Comparison of ENCODE assay signal across 21 cellular contexts in genomic region chr19:4922530-4923378, GRCh38. TPM values are rescaled to one million over a fixed set of nuclear protein-coding genes. Genes with fewer than 3 reads are reported as not detected.
DNase-seq lines count a peak whose midpoint lies in the region; ATAC-seq and TF ChIP-seq lines count a peak whose summit lies in the region.
"Had no signal": no experiment of that assay in that cellular context is flagged by ENCODE, and none has a peak within 500 bp of the region (broad histone marks: within the 10 kb centered on the region; RNA-seq: fewer than 3 reads in every experiment).

No MANE protein-coding gene starts in this region.

- POLR2A ChIA-PET in HEK293 (lab: Yijun Ruan, JAX) = no interaction called here

- peaks cover 0 to 1% (median 0%) of the 10 kb centered on the region in 3 donors for H3K27me3 Mint-ChIP-seq in CD14-positive monocyte (ENCODE audit: low read depth in 3 of 3)
- H3K27me3 Mint-ChIP-seq in mesothelial cell of epicardium (ENCODE audit: low read depth) = no peaks in the 10 kb centered on the region
- peaks cover 0 to 2% (median 1%) of the 10 kb centered on the region in 3 donors for H3K27me3 Mint-ChIP-seq in immature natural killer cell (ENCODE audit: low read depth in 3 of 3)
- H3K27me3 Mint-ChIP-seq: activated B cell treated with CpG ODN at 0.5 μM for 24 hours; activated naive CD8-positive, alpha-beta T cell; B cell had no signal

- no peaks in the 10 kb centered on the region for H3K27me3 ChIP-seq in WERI-Rb-1 (ENCODE audit: insufficient read depth, low read depth, severe bottlenecking)

- TF ChIP-seq CTCF in CD14-positive monocyte (IDR thresholded peaks at IDR 0.05) (no peak), HEK293 (tag by site-specific recombination; IDR thresholded peaks at IDR 0.05) (no peak), WERI-Rb-1 (IDR thresholded peaks at IDR 0.05; ENCODE audit: low read depth, low read length) (no peak), mesothelial cell of epicardium (IDR thresholded peaks at IDR 0.05; ENCODE audit: unreplicated experiment) (no peak), mucosa of descending colon (IDR thresholded peaks at IDR 0.05) (no peak)

- intact Hi-C loops in CD14-positive monocyte (cut with micrococcal nuclease) = no loop called here
- intact Hi-C loops in mucosa of descending colon (cut with DNase I, micrococcal nuclease) = no loop called here

- H3K27ac Mint-ChIP-seq in CD14-positive monocyte = peak overlapping the region in 6 of 7 donors; percentile 22 to 81 (median 58)
- peak overlapping the region; percentile 47 for H3K27ac Mint-ChIP-seq in mesothelial cell of epicardium
- peak overlapping the region in 2 of 6 donors; percentile 15 to 21 for H3K27ac Mint-ChIP-seq in immature natural killer cell
- H3K27ac Mint-ChIP-seq: activated B cell treated with CpG ODN at 0.5 μM for 24 hours; activated naive CD8-positive, alpha-beta T cell; B cell; GM23338 had no signal

- ATAC-seq in mucosa of descending colon = no peak
- ATAC-seq: GM23338 had no signal

- CTCF ChIA-PET in HEK293 (lab: Yijun Ruan, JAX) = no interaction called here

- H3K9me3 Mint-ChIP-seq in CD14-positive monocyte (peaks cover 0 to 2% (median 0%) of the 10 kb centered on the region in 7 donors), mesothelial cell of epicardium (no peaks in the 10 kb centered on the region), immature natural killer cell (no peaks in the 10 kb centered on the region)
- H3K9me3 Mint-ChIP-seq: activated B cell treated with CpG ODN at 0.5 μM for 24 hours, GM23338 had no signal

- H3K4me1 ChIP-seq in HEK293 (ENCODE audit: control insufficient read depth, insufficient read depth, low read length) (no peaks in the 10 kb centered on the region), mucosa of descending colon (ENCODE audit: low read depth) (no peaks in the 10 kb centered on the region)

- H3K4me3 Mint-ChIP-seq in CD14-positive monocyte = peak overlapping the region; percentile 26 to 41
- H3K4me3 Mint-ChIP-seq in mesothelial cell of epicardium = no peak overlapping the region
- H3K4me3 Mint-ChIP-seq in immature natural killer cell = no peak overlapping the region
- H3K4me3 Mint-ChIP-seq: activated B cell treated with CpG ODN at 0.5 μM for 24 hours; activated naive CD8-positive, alpha-beta T cell; B cell; GM23338 had no signal

- no peak for DNase-seq in CD14-positive monocyte (ENCODE audit: low spot score)
- DNase-seq in WERI-Rb-1 = peak; percentile 86
- no peak for DNase-seq in mesothelial cell of epicardium (ENCODE audit: low spot score in 2 of 2, unreplicated experiment in 2 of 2)
- no peak for DNase-seq in EL
- no peak for DNase-seq in NCI-H82 (lab: John Stamatoyannopoulos, UW)
- no peak for DNase-seq in immature natural killer cell
- no peak for DNase-seq in mucosa of descending colon
- DNase-seq: activated B cell treated with CpG ODN at 0.5 μM for 24 hours; central memory CD4-positive, alpha-beta T cell; midbrain; NCI-H1105; NCI-H345; stimulated activated naive CD4-positive, alpha-beta T cell; SW 1271 had no signal

- H3K9me3 ChIP-seq in HEK293 (ENCODE audit: control insufficient read depth, insufficient read depth, low read depth, low read length) (no peaks in the 10 kb centered on the region), WERI-Rb-1 (ENCODE audit: severe bottlenecking) (no peaks in the 10 kb centered on the region), mucosa of descending colon (no peaks in the 10 kb centered on the region)

- H3K36me3 ChIP-seq in HEK293 (ENCODE audit: control insufficient read depth in 2 of 2, insufficient read depth in 1 of 2, low read length in 2 of 2) (peaks cover 55 to 77% of the 10 kb centered on the region in 2 experiments; a peak in 2 of 3 replicates), WERI-Rb-1 (peaks cover 88% of the 10 kb centered on the region), mucosa of descending colon (ENCODE audit: low read depth) (no peaks in the 10 kb centered on the region)

- H3K4me1 Mint-ChIP-seq in CD14-positive monocyte = peaks cover 23% of the 10 kb centered on the region
- no peaks in the 10 kb centered on the region for H3K4me1 Mint-ChIP-seq in mesothelial cell of epicardium
- peaks cover 0 to 5% of the 10 kb centered on the region in 2 donors for H3K4me1 Mint-ChIP-seq in immature natural killer cell
- H3K4me1 Mint-ChIP-seq: activated B cell treated with CpG ODN at 0.5 μM for 24 hours had no signal

- H3K27ac ChIP-seq in HEK293 (ENCODE audit: extremely low read depth, low read depth, low read length) (no peak overlapping the region), WERI-Rb-1 (peak overlapping the region; percentile 65)
- H3K27ac ChIP-seq: skin epidermis had no signal

- no peak overlapping the region for H3K4me3 ChIP-seq in HEK293 (ENCODE audit: low read depth, low read length)
- H3K4me3 ChIP-seq in WERI-Rb-1 (ENCODE audit: low read depth, low read length) = no peak overlapping the region
- H3K4me3 ChIP-seq in mucosa of descending colon = no peak overlapping the region
- H3K4me3 ChIP-seq: GM23338, skin epidermis had no signal

- H3K36me3 Mint-ChIP-seq in CD14-positive monocyte (peaks cover 0 to 31% of the 10 kb centered on the region in 2 donors), mesothelial cell of epicardium (peaks cover 12% of the 10 kb centered on the region), immature natural killer cell (no peaks in the 10 kb centered on the region)

TF ChIP-seq in HEK293, 187 proteins besides CTCF, POLR2A, EP300 and RAD21:
- TF ChIP-seq ZIC2 (tag by site-specific recombination; IDR thresholded peaks at IDR 0.05) (peak; percentile 17; the same call in 1 of the 2 replicates), ZNF600 (tag by site-specific recombination; IDR thresholded peaks at IDR 0.05) (0 out of 2 replicates have a peak, but pooled peaks have one; percentile 28), KLF1 (tag by site-specific recombination; IDR thresholded peaks at IDR 0.05) (no peak)
TF ChIP-seq in HEK293: peak in this region for 2.

RNA-seq across cellular contexts. Expression of gene UHRF1, which starts 13.5 kb away (rescaled TPM):
- polyA plus RNA-seq in CD14-positive monocyte (under 1 TPM; 0.06 to 0.63 TPM), immature natural killer cell (1 to 10 TPM in 1 of 3 donors, under 1 TPM in 1, not detected in 1; 0.91 to 5.1 TPM)
- total RNA-seq in mesothelial cell of epicardium (27.6 to 28.9 TPM (median 27.8 TPM) in 3 replicates), mucosa of descending colon (10 to 100 TPM in 1 of 3 donors, 1 to 10 TPM in 2; 3.2 to 13.4 (median 4.2) TPM)

RNA-seq across cellular contexts. Expression of gene ARRDC5, which starts 20.1 kb away (rescaled TPM):
- polyA plus RNA-seq in CD14-positive monocyte (1 to 10 TPM in 1 of 2 donors, under 1 TPM in 1; 0.46 to 1.0 TPM), immature natural killer cell (1 to 10 TPM; 1.3 to 2.5 (median 2.5) TPM)
- total RNA-seq in mesothelial cell of epicardium (not detected in 3 replicates), mucosa of descending colon (under 1 TPM in 2 of 3 donors, not detected in 1; 0.22 to 0.70 TPM)
- total RNA-seq: endothelial cell of umbilical vein, GM23338, OCI-LY7 had no signal
- polyA plus RNA-seq: GM23338 had no signal

RNA-seq across cellular contexts. Expression of gene KDM4B, which starts 46.2 kb away (rescaled TPM):
- polyA plus RNA-seq in CD14-positive monocyte = 10 to 100 TPM in 1 of 2 donors, 1 to 10 TPM in 1; 6.4 to 12.7 TPM
- 71.6 to 80.5 TPM (median 74.0 TPM) in 3 replicates for total RNA-seq in mesothelial cell of epicardium
- polyA plus RNA-seq in immature natural killer cell = 10 to 100 TPM in 1 of 3 donors, 1 to 10 TPM in 2; 4.3 to 22.4 (median 6.7) TPM
- 10 to 100 TPM; 42.7 to 53.8 (median 50.0) TPM for total RNA-seq in mucosa of descending colon

RNA-seq across cellular contexts. Expression of gene PLIN3, which starts 55.3 kb away (rescaled TPM):
- polyA plus RNA-seq in CD14-positive monocyte (100 to 1,000 TPM; 138 to 151 TPM), immature natural killer cell (10 to 100 TPM; 28.0 to 41.9 (median 32.2) TPM)
- total RNA-seq in mesothelial cell of epicardium (49.6 to 55.6 TPM (median 52.9 TPM) in 3 replicates), mucosa of descending colon (100 to 1,000 TPM in 2 of 3 donors, 10 to 100 TPM in 1; 77.3 to 125 (median 108) TPM)

Comparison
In these comparisons a context has a peak if more than half of its experiments do, and no peak if none do; other contexts are left out.
1. H3K4me3 Mint-ChIP-seq: peak in CD14-positive monocyte (2 of 2); none in mesothelial cell of epicardium (single experiment) and immature natural killer cell (0 of 5).